In the genomic region with DNA sequence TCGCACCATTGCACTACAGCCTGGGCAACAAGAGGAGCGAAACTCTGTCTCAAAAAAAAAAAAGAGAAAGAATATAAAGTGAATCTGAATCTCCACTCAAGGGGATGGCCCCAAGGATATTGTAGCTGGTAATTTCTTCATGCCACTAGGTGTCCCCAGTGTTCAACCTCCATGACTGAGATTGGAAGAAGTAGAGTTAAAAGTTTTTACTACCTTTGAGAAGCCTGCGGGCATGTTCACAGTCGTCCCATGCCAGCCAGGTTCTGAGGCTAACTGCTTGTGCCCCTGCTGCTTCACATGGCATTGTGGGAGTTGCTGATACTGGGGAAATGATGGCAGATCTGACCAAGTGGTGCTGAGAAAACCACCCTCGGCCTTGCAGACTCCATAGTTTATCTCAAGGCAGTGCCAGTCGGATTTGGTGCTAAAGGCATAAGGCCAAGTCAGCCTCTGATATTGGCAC, we compare ENCODE assay signal across 8 cellular contexts.
A peak's percentile ranks its signal among the peaks of the same experiment; 100 is the strongest.
DNase-seq lines count a peak whose midpoint lies in the region; ATAC-seq and TF ChIP-seq lines count a peak whose summit lies in the region.

No MANE protein-coding gene starts in this region.

- H3K27ac ChIP-seq in substantia nigra (ENCODE audit: low read depth, low read length, poor library complexity, severe bottlenecking) = peak overlapping the region; percentile 83

- H3K4me3 ChIP-seq in astrocyte of the spinal cord (ENCODE audit: low read depth, low read length) = no peak overlapping the region

- DNase-seq in stimulated activated CD4-positive, alpha-beta T cell treated with anti-CD3 and anti-CD28 coated beads, Interleukin-4, amount 100 ng/mL, for 24 hours = peak; percentile 26
- DNase-seq in stimulated activated CD4-positive, alpha-beta T cell treated with anti-CD3 and anti-CD28 coated beads, Interleukin-2, amount 100 ng/mL, for 24 hours = no peak
- DNase-seq in NCI-H1694 treated with DMSO at 0.1 percent for 48 hours (lab: John Stamatoyannopoulos, UW) (peak; percentile 30), astrocyte of the spinal cord (ENCODE audit: low read depth, low spot score) (peak; percentile 64), iris pigment epithelial cell (ENCODE audit: low read depth) (peak; percentile 60), substantia nigra (lab: John Stamatoyannopoulos, UW) (peak in 18 of 49 donors; percentile 15 to 71 (median 34))
- no peak for DNase-seq in effector CD8-positive, alpha-beta T cell (lab: John Stamatoyannopoulos, UW)

- peak; percentile 73 for TF ChIP-seq CTCF in astrocyte of the spinal cord (IDR thresholded peaks at IDR 0.05; ENCODE audit: low read depth, low read length)

- ATAC-seq in GM21360 (IDR thresholded peaks at IDR 0.05; ENCODE audit: unreplicated experiment) = no peak

- in situ Hi-C loops in astrocyte of the spinal cord (cut with HindIII; ENCODE audit: low sequenced_read_pairs) = no loop called here

Comparison
In these comparisons a context has a peak if more than half of its experiments do, and no peak if none do; other contexts are left out.
1. DNase-seq: peak in stimulated activated CD4-positive, alpha-beta T cell treated with anti-CD3 and anti-CD28 coated beads, Interleukin-4, amount 100 ng/mL, for 24 hours (single experiment), NCI-H1694 treated with DMSO at 0.1 percent for 48 hours (single experiment), astrocyte of the spinal cord (single experiment) and iris pigment epithelial cell (single experiment); none in stimulated activated CD4-positive, alpha-beta T cell treated with anti-CD3 and anti-CD28 coated beads, Interleukin-2, amount 100 ng/mL, for 24 hours (0 of 2) and effector CD8-positive, alpha-beta T cell (single experiment).